ENCODE assay signal across 9 cellular contexts in the genomic region with DNA sequence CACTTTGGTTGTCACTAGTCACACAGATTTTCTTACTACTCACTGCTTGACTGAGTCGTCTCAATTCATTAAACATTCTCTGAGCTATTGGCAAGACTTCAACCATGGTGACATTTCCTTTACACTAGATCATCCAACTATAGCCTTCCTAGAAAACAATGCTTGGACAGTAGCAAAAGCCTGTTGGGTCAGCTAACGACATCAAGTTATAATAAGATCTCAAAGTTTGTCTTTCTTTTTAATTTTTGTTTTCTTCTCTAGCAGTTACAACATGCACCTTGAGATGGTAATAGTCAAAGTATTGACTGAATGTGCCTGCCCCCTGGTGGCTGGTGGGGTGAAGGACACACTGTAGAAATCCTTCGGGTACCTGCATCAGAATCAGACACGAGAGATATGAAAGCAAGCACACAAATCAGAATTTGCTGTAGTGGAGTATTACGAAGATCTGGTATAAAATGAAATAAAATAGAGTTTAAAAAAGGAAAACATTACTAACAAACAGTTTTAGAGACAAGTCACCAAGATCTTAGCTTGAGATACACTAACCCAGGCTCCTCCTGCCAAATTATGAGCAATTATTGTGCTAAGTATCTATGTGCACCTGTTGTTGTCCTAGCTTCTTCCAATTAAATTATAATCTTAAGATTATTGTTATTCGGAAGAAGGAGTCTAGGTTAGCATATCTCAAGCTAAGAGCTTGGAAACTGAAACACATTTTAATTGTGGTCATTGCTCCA.
DNase-seq lines count a peak whose midpoint lies in the region; ATAC-seq and TF ChIP-seq lines count a peak whose summit lies in the region.
"Had no signal": no experiment of that assay in that cellular context is flagged by ENCODE, and none has a peak within 500 bp of the region (broad histone marks: within the 10 kb centered on the region; RNA-seq: fewer than 3 reads in every experiment).

No MANE protein-coding gene starts in this region.

- intact Hi-C loops in thyroid gland (cut with DNase I): loop anchor here (10.0 kb wide), 1 partner anchor 744 kb away; a partner anchor contains a TSS

- peak; percentile 79 to 92 (median 86) for TF ChIP-seq CTCF in Peyer's patch (IDR thresholded peaks at IDR 0.05)
- TF ChIP-seq CTCF in foreskin fibroblast (IDR thresholded peaks at IDR 0.05; ENCODE audit: low read depth, low read length): peak; percentile 90
- TF ChIP-seq CTCF in omental fat pad (IDR thresholded peaks at IDR 0.05): peak in 2 of 3 donors; percentile 3 to 69
- TF ChIP-seq CTCF in thyroid gland (IDR thresholded peaks at IDR 0.05): peak; percentile 45 to 85 (median 74)

- 19 to 21% methylated on average over 6 of the region's 6 CpGs for WGBS in thyroid gland, 2 donors

- no peak overlapping the region for H3K27ac ChIP-seq in Peyer's patch
- no peak overlapping the region for H3K27ac ChIP-seq in thyroid gland
- H3K27ac ChIP-seq: epithelial cell of prostate had no signal

- H3K27me3 ChIP-seq in Peyer's patch (no peaks in the 10 kb centered on the region), thyroid gland (no peaks in the 10 kb centered on the region)

- H3K9me3 ChIP-seq in Peyer's patch (no peaks in the 10 kb centered on the region), thyroid gland (no peaks in the 10 kb centered on the region)

- TF ChIP-seq POLR2A in Peyer's patch (IDR thresholded peaks at IDR 0.05): no peak
- TF ChIP-seq POLR2A in thyroid gland (IDR thresholded peaks at IDR 0.05): no peak

- ATAC-seq in GM19455 (IDR thresholded peaks at IDR 0.05; ENCODE audit: unreplicated experiment) (peak; percentile 91), HG03520 (IDR thresholded peaks at IDR 0.05; ENCODE audit: unreplicated experiment) (peak; percentile 97), omental fat pad (ENCODE audit: low FRiP score) (peak; percentile 81)

- H3K4me3 ChIP-seq in Peyer's patch (no peak overlapping the region), foreskin fibroblast (ENCODE audit: low read depth in 1 of 2, low read length in 2 of 2) (no peak overlapping the region), thyroid gland (replicated peaks in 1 of 3) (no peak overlapping the region)

- H3K36me3 ChIP-seq in Peyer's patch (no peaks in the 10 kb centered on the region), thyroid gland (no peaks in the 10 kb centered on the region)

- H3K4me1 ChIP-seq in Peyer's patch (no peaks in the 10 kb centered on the region), thyroid gland (peaks cover 0 to 6% of the 10 kb centered on the region in 2 donors)

- DNase-seq in D341Med (ENCODE audit: low spot score) (peak; percentile 63), Peyer's patch (peak; percentile 58 to 90 (median 81)), activated T-helper 1 cell treated with Interleukin-2 at 50 U/mL for 16 hours (ENCODE audit: low read depth) (peak; percentile 41), foreskin fibroblast (peak; percentile 35 to 80), omental fat pad (ENCODE audit: low spot score) (peak; percentile 79), thyroid gland (peak; percentile 71 to 81)

Comparison
In these comparisons a context has a peak if more than half of its experiments do, and no peak if none do; other contexts are left out.
1. CTCF ChIP-seq: peak in every context shown above with its lines; median percentile 90 in foreskin fibroblast; 86 in Peyer's patch; 74 in thyroid gland; 36 in omental fat pad.